ENCODE assay signal across 16 cellular contexts in genomic region chr12:3897400-3897910, GRCh38. TPM values are rescaled to one million over a fixed set of nuclear protein-coding genes. Genes with fewer than 3 reads are reported as not detected.
A peak's percentile ranks its signal among the peaks of the same experiment; 100 is the strongest.
DNase-seq lines count a peak whose midpoint lies in the region; ATAC-seq and TF ChIP-seq lines count a peak whose summit lies in the region.
"Had no signal": no experiment of that assay in that cellular context is flagged by ENCODE, and none has a peak within 500 bp of the region (broad histone marks: within the 10 kb centered on the region; RNA-seq: fewer than 3 reads in every experiment).

No MANE protein-coding gene starts in this region.

- DNase-seq in Caco-2: no peak
- peak; percentile 49 for DNase-seq in NB4 (ENCODE audit: low read depth)
- DNase-seq in sciatic nerve (ENCODE audit: low spot score): no peak
- no peak for DNase-seq in cerebellar nuclear complex (lab: John Stamatoyannopoulos, UW)
- no peak for DNase-seq in NCI-H2227 treated with DMSO at 0.1 percent for 48 hours (lab: John Stamatoyannopoulos, UW)
- no peak for DNase-seq in KBM-7
- DNase-seq: activated gamma-delta T cell; IMR-90; left cardiac atrium; NCI-H2107; stimulated activated CD4-positive, alpha-beta T cell treated with anti-CD3 and anti-CD28 coated beads, Interleukin-2, amount 100 ng/mL, for 24 hours; T1000 had no signal

- CTCF ChIA-PET in Caco-2 (lab: Charles Lee): interaction anchor here (0.8 to 1.7 kb wide), 7 partner anchors 13 to 379 kb away, joined by 3 to 17 read pairs (median 6); no protein-coding TSS in a partner anchor

- no peak overlapping the region for H3K4me3 ChIP-seq in Caco-2 (ENCODE audit: low read depth, low read length)
- H3K4me3 ChIP-seq in NB4 (ENCODE audit: low read depth, low read length): no peak overlapping the region
- H3K4me3 ChIP-seq: gastrocnemius medialis, GM12878 had no signal

- H3K36me3 Mint-ChIP-seq in Caco-2 (ENCODE audit: insufficient read depth, unreplicated experiment) (no peaks in the 10 kb centered on the region), brain (no peaks in the 10 kb centered on the region)

- BruUV-seq in Caco-2 (replicated peaks; lab: Mats Ljungman, UMichigan): no TSS peak

- intact Hi-C loops in Caco-2 (cut with micrococcal nuclease; ENCODE audit: unreplicated experiment) (loop anchor here (1.0 kb wide), 7 partner anchors 23 to 134 kb away; partner anchors contain the start of gene PARP11), sciatic nerve (cut with DNase I) (no loop called here)

- peaks cover 42% of the 10 kb centered on the region for H3K4me1 ChIP-seq in Caco-2
- H3K4me1 ChIP-seq: gastrocnemius medialis had no signal

- no peaks in the 10 kb centered on the region for H3K36me3 ChIP-seq in Caco-2 (ENCODE audit: control insufficient read depth, insufficient read depth, low read length)
- H3K36me3 ChIP-seq: gastrocnemius medialis had no signal

- in situ Hi-C loops in KBM-7 (cut with MboI; ENCODE audit: low pct_unique_long_range_greater_than_20kb, low sequenced_read_pairs): loop anchor here (25.0 kb wide), 1 partner anchor 390 kb away; no protein-coding TSS in a partner anchor

- TF ChIP-seq POLR2A in NB4 (IDR thresholded peaks at IDR 0.05; ENCODE audit: extremely low read depth, insufficient read length): no peak

- peak; percentile 15 for ATAC-seq in sciatic nerve
- ATAC-seq: GM12878, HCT116 had no signal

- H3K4me3 Mint-ChIP-seq in Caco-2 (ENCODE audit: unreplicated experiment) (no peak overlapping the region), brain (peak overlapping the region in 1 of 5 experiments; percentile 24)

- no peaks in the 10 kb centered on the region for H3K27me3 Mint-ChIP-seq in Caco-2 (ENCODE audit: insufficient read depth, unreplicated experiment)
- no peaks in the 10 kb centered on the region for H3K27me3 Mint-ChIP-seq in brain

- H3K27ac Mint-ChIP-seq in Caco-2 (ENCODE audit: unreplicated experiment) (peak overlapping the region; percentile 57), brain (peak overlapping the region in 4 of 5 experiments; percentile 66 to 91 (median 78))

- no peaks in the 10 kb centered on the region for H3K9me3 Mint-ChIP-seq in Caco-2 (ENCODE audit: unreplicated experiment)
- peaks cover 0 to 4% (median 0%) of the 10 kb centered on the region in 5 experiments for H3K9me3 Mint-ChIP-seq in brain

- H3K4me1 Mint-ChIP-seq in Caco-2 (ENCODE audit: low read depth, unreplicated experiment) (peaks cover 22% of the 10 kb centered on the region), brain (peaks cover 17% of the 10 kb centered on the region)

- POLR2A ChIA-PET in Caco-2 (lab: Charles Lee): interaction anchor here (0.6 to 1.6 kb wide), 6 partner anchors 23 to 187 kb away, joined by 3 to 7 read pairs (median 6); no protein-coding TSS in a partner anchor

- TF ChIP-seq CTCF in Caco-2 (IDR thresholded peaks at IDR 0.05; ENCODE audit: insufficient read depth in 1 of 2, low read depth in 1 of 2, low read length in 1 of 2, severe bottlenecking in 1 of 2, unreplicated experiment in 1 of 2) (no peak), NB4 (IDR thresholded peaks at IDR 0.05; ENCODE audit: low read depth, low read length) (no peak), brain (conservative IDR thresholded peaks at IDR 0.05) (no peak)

- H3K27me3 ChIP-seq in Caco-2 (replicated peaks; ENCODE audit: control insufficient read depth, insufficient read depth, low read length): no peaks in the 10 kb centered on the region

- H3K9me3 ChIP-seq in Caco-2: no peaks in the 10 kb centered on the region
- H3K9me3 ChIP-seq: gastrocnemius medialis had no signal

RNA-seq across cellular contexts. Expression of gene PARP11, which starts 24.3 kb away (rescaled TPM):
- total RNA-seq in Caco-2 (2022) (18.1 and 19.0 TPM in 2 replicates), sciatic nerve (16.7 TPM)
- polyA plus RNA-seq in brain (ENCODE audit: insufficient read depth, low read depth, low replicate concordance): 3.1 TPM
